ENCODE assay signal across 8 cellular contexts in the genomic region with DNA sequence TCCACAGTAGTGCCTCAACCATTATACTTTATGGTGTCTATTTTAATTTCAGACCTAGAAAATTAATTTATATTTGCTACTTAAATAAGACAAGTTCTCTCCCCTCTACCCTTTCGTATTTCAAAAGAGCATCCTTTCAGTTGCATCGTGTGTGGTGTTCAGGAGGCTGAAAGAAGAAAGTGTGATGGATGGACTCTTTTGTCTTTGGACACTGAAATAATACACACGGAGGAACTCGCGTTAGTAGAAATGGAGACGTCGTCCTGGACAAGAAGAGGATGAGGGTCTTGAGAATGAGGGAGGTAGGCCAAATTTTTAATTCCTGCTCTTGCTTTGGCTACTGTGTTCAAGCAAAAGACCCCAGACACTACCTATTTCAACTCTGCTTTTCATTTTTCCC. TPM values are rescaled to one million over a fixed set of nuclear protein-coding genes. Genes with fewer than 3 reads are reported as not detected.
DNase-seq lines count a peak whose midpoint lies in the region; ATAC-seq and TF ChIP-seq lines count a peak whose summit lies in the region.

No MANE protein-coding gene starts in this region.

- intact Hi-C loops in CD4-positive, alpha-beta T cell (cut with DNase I, micrococcal nuclease), result loop anchor here (2.0 to 10.0 kb wide), 7 partner anchors 55 to 564 kb away; a partner anchor contains a TSS
- intact Hi-C loops in mucosa of descending colon (cut with DNase I, micrococcal nuclease), result no loop called here

- WGBS in ectodermal cell, 2 experiments, result 80 to 83% methylated on average over 6 to 7 of the region's 7 CpGs

- CTCF ChIA-PET in CD4-positive, alpha-beta T cell (lab: Charles Lee), result interaction anchor here (1.0 to 1.9 kb wide), 3 partner anchors 55 to 276 kb away, joined by 4 to 6 read pairs (median 4); a partner anchor contains a TSS

- H3K4me1 ChIP-seq in ectodermal cell (ENCODE audit: control insufficient read depth, insufficient read depth, low read length) (peaks cover 9% of the 10 kb centered on the region), neuron (ENCODE audit: insufficient read depth, low read length) (peaks cover 29% of the 10 kb centered on the region), mucosa of descending colon (ENCODE audit: low read depth) (peaks cover 7% of the 10 kb centered on the region)

- H3K4me1 Mint-ChIP-seq in CD4-positive, alpha-beta T cell (ENCODE audit: low read depth), result peaks cover 41% of the 10 kb centered on the region
- peaks cover 27% of the 10 kb centered on the region for H3K4me1 Mint-ChIP-seq in activated T-helper 17 cell treated with anti-CD3 and anti-CD28 coated beads, Interleukin-2, amount 50 U/mL, for 72 hours

- no peaks in the 10 kb centered on the region for H3K9me3 Mint-ChIP-seq in CD4-positive, alpha-beta T cell
- H3K9me3 Mint-ChIP-seq in activated T-helper 17 cell treated with anti-CD3 and anti-CD28 coated beads, Interleukin-2, amount 50 U/mL, for 72 hours, result no peaks in the 10 kb centered on the region

- H3K36me3 ChIP-seq in ectodermal cell (ENCODE audit: control insufficient read depth, insufficient read depth, low read length) (no peaks in the 10 kb centered on the region), neuron (ENCODE audit: insufficient read depth, low read length) (no peaks in the 10 kb centered on the region), mucosa of descending colon (ENCODE audit: low read depth) (no peaks in the 10 kb centered on the region)

- TF ChIP-seq CTCF in CD4-positive, alpha-beta T cell (IDR thresholded peaks at IDR 0.05), result no peak
- no peak for TF ChIP-seq CTCF in LNCaP clone FGC (IDR thresholded peaks at IDR 0.05; ENCODE audit: control insufficient read depth, extremely low read depth, insufficient read depth)
- TF ChIP-seq CTCF in GM20000 (IDR thresholded peaks at IDR 0.05; ENCODE audit: extremely low read depth, missing control alignments), result no peak
- no peak for TF ChIP-seq CTCF in mucosa of descending colon (IDR thresholded peaks at IDR 0.05)

- peak overlapping the region; percentile 87 for H3K4me3 ChIP-seq in LNCaP clone FGC (ENCODE audit: low read depth, low read length)
- peak overlapping the region; percentile 73 for H3K4me3 ChIP-seq in ectodermal cell (ENCODE audit: insufficient read depth, low read depth, low read length)
- peak overlapping the region; percentile 91 for H3K4me3 ChIP-seq in neuron (ENCODE audit: low read length)
- H3K4me3 ChIP-seq in mucosa of descending colon, result no peak overlapping the region

- H3K27me3 ChIP-seq in CD4-positive, alpha-beta T cell (ENCODE audit: control insufficient read depth, insufficient read depth, low read length), result no peaks in the 10 kb centered on the region
- no peaks in the 10 kb centered on the region for H3K27me3 ChIP-seq in ectodermal cell (ENCODE audit: control insufficient read depth, insufficient read depth, low read length, poor library complexity, severe bottlenecking)
- H3K27me3 ChIP-seq in neuron (ENCODE audit: insufficient read depth, low read length), result no peaks in the 10 kb centered on the region

- H3K27ac Mint-ChIP-seq in CD4-positive, alpha-beta T cell, result peak overlapping the region; percentile 74
- no peak overlapping the region for H3K27ac Mint-ChIP-seq in activated T-helper 17 cell treated with anti-CD3 and anti-CD28 coated beads, Interleukin-2, amount 50 U/mL, for 72 hours

- H2AFZ ChIP-seq in neuron (ENCODE audit: low read depth, low read length), result peak overlapping the region; percentile 93

- no peak for DNase-seq in CD4-positive, alpha-beta T cell
- DNase-seq in LNCaP clone FGC (ENCODE audit: low read depth), result no peak
- no peak for DNase-seq in GM20000 (ENCODE audit: low spot score)
- DNase-seq in mucosa of descending colon, result no peak
- DNase-seq in CD1c-positive myeloid dendritic cell (ENCODE audit: extremely low spot score), result no peak

- no peaks in the 10 kb centered on the region for H3K9me3 ChIP-seq in CD4-positive, alpha-beta T cell (ENCODE audit: control insufficient read depth, low read length)
- H3K9me3 ChIP-seq in ectodermal cell (ENCODE audit: control insufficient read depth, low read length) (no peaks in the 10 kb centered on the region), neuron (ENCODE audit: low read length) (no peaks in the 10 kb centered on the region), mucosa of descending colon (no peaks in the 10 kb centered on the region)

- H3K27me3 Mint-ChIP-seq in CD4-positive, alpha-beta T cell, result no peaks in the 10 kb centered on the region
- H3K27me3 Mint-ChIP-seq in activated T-helper 17 cell treated with anti-CD3 and anti-CD28 coated beads, Interleukin-2, amount 50 U/mL, for 72 hours, result no peaks in the 10 kb centered on the region

- peak overlapping the region; percentile 95 for H3K4me3 Mint-ChIP-seq in CD4-positive, alpha-beta T cell
- H3K4me3 Mint-ChIP-seq in activated T-helper 17 cell treated with anti-CD3 and anti-CD28 coated beads, Interleukin-2, amount 50 U/mL, for 72 hours, result no peak overlapping the region

- no peak for ATAC-seq in CD4-positive, alpha-beta T cell (ENCODE audit: poor library complexity)
- no peak for ATAC-seq in mucosa of descending colon
- no peak for ATAC-seq in activated T-helper 17 cell treated with anti-CD3 and anti-CD28 coated beads, Interleukin-2, amount 50 U/mL, for 72 hours (replicated peaks)

- POLR2A ChIA-PET in CD4-positive, alpha-beta T cell (lab: Charles Lee), result interaction anchor here (1.9 kb wide), 1 partner anchor 55 kb away, joined by 30 read pairs; a partner anchor contains a TSS

- no peak overlapping the region for H3K27ac ChIP-seq in CD4-positive, alpha-beta T cell (ENCODE audit: low read depth, low read length)
- H3K27ac ChIP-seq in ectodermal cell (ENCODE audit: insufficient read depth, low read depth, low read length, poor library complexity, severe bottlenecking), result no peak overlapping the region

- peaks cover 7% of the 10 kb centered on the region for H3K36me3 Mint-ChIP-seq in CD4-positive, alpha-beta T cell (ENCODE audit: low read depth)
- peaks cover 20% of the 10 kb centered on the region for H3K36me3 Mint-ChIP-seq in activated T-helper 17 cell treated with anti-CD3 and anti-CD28 coated beads, Interleukin-2, amount 50 U/mL, for 72 hours (ENCODE audit: low read depth)

RNA-seq across cellular contexts. Expression of a gene that starts 0.9 kb away (rescaled TPM):
- 1 to 10 TPM; 4.9 to 5.1 TPM for total RNA-seq in CD4-positive, alpha-beta T cell
- 13.6 TPM for polyA plus RNA-seq in ectodermal cell (2013, experiment 1 of 4)
- 14.6 TPM for polyA plus RNA-seq in ectodermal cell (2013, experiment 2 of 4)
- polyA plus RNA-seq in ectodermal cell (2013, experiment 3 of 4), result 9.6 TPM
- polyA plus RNA-seq in ectodermal cell (2013, experiment 4 of 4), result 10.5 TPM
- total RNA-seq in mucosa of descending colon, result 10 to 100 TPM in 1 of 3 donors, 1 to 10 TPM in 2; 6.5 to 15.6 (median 7.7) TPM
- total RNA-seq in activated T-helper 17 cell treated with anti-CD3 and anti-CD28 coated beads, Interleukin-2, amount 50 U/mL, for 72 hours, result 10 to 100 TPM; 33.2 to 45.1 TPM

RNA-seq across cellular contexts. Expression of a gene that starts 1.2 kb away (rescaled TPM):
- total RNA-seq in CD4-positive, alpha-beta T cell, result under 1 TPM in 1 of 2 experiments, not detected in 1; 0.34 TPM
- 3.5 TPM for polyA plus RNA-seq in ectodermal cell (2013, experiment 1 of 4)
- 5.7 TPM for polyA plus RNA-seq in ectodermal cell (2013, experiment 2 of 4)
- 2.7 TPM for polyA plus RNA-seq in ectodermal cell (2013, experiment 3 of 4)
- polyA plus RNA-seq in ectodermal cell (2013, experiment 4 of 4), result 4.0 TPM
- under 1 TPM; 0.29 to 0.66 (median 0.43) TPM for total RNA-seq in mucosa of descending colon
- total RNA-seq in activated T-helper 17 cell treated with anti-CD3 and anti-CD28 coated beads, Interleukin-2, amount 50 U/mL, for 72 hours, result under 1 TPM; 0.22 to 0.29 TPM

RNA-seq across cellular contexts. Expression of a gene that starts 47.4 kb away (rescaled TPM):
- under 1 TPM; 0.16 to 0.42 TPM for total RNA-seq in CD4-positive, alpha-beta T cell
- polyA plus RNA-seq in ectodermal cell (2013, experiment 1 of 4), result 0.56 TPM
- 0.27 TPM for polyA plus RNA-seq in ectodermal cell (2013, experiment 2 of 4)
- 0.27 TPM for polyA plus RNA-seq in ectodermal cell (2013, experiment 3 of 4)
- polyA plus RNA-seq in ectodermal cell (2013, experiment 4 of 4), result 0.41 TPM
- total RNA-seq in mucosa of descending colon, result 1 to 10 TPM in 1 of 3 donors, under 1 TPM in 2; 0.82 to 1.1 (median 0.82) TPM
- total RNA-seq in activated T-helper 17 cell treated with anti-CD3 and anti-CD28 coated beads, Interleukin-2, amount 50 U/mL, for 72 hours, result 1 to 10 TPM in 1 of 2 donors, under 1 TPM in 1; 0.89 to 1.0 TPM

RNA-seq across cellular contexts. Expression of a gene that starts 55.1 kb away (rescaled TPM):
- 1 to 10 TPM; 5.6 to 5.7 TPM for total RNA-seq in CD4-positive, alpha-beta T cell
- 38.4 TPM for polyA plus RNA-seq in ectodermal cell (2013, experiment 1 of 4)
- 39.3 TPM for polyA plus RNA-seq in ectodermal cell (2013, experiment 2 of 4)
- 38.2 TPM for polyA plus RNA-seq in ectodermal cell (2013, experiment 3 of 4)
- 38.3 TPM for polyA plus RNA-seq in ectodermal cell (2013, experiment 4 of 4)
- 10 to 100 TPM; 15.6 to 42.5 (median 37.1) TPM for total RNA-seq in mucosa of descending colon
- total RNA-seq in activated T-helper 17 cell treated with anti-CD3 and anti-CD28 coated beads, Interleukin-2, amount 50 U/mL, for 72 hours, result 10 to 100 TPM; 11.0 to 13.1 TPM

RNA-seq across cellular contexts. Expression of a gene that starts 55.3 kb away (rescaled TPM):
- 1 to 10 TPM; 7.6 to 8.2 TPM for total RNA-seq in CD4-positive, alpha-beta T cell
- polyA plus RNA-seq in ectodermal cell (2013, experiment 1 of 4), result 36.0 TPM
- polyA plus RNA-seq in ectodermal cell (2013, experiment 2 of 4), result 37.7 TPM
- 19.0 TPM for polyA plus RNA-seq in ectodermal cell (2013, experiment 3 of 4)
- 20.8 TPM for polyA plus RNA-seq in ectodermal cell (2013, experiment 4 of 4)
- total RNA-seq in mucosa of descending colon, result 10 to 100 TPM; 22.9 to 28.5 (median 23.2) TPM
- 10 to 100 TPM; 10.9 to 26.0 TPM for total RNA-seq in activated T-helper 17 cell treated with anti-CD3 and anti-CD28 coated beads, Interleukin-2, amount 50 U/mL, for 72 hours

Comparison
In these comparisons a context has a peak if more than half of its experiments do, and no peak if none do; other contexts are left out.
1. intact Hi-C loops: an anchor here in CD4-positive, alpha-beta T cell (2.0 to 10.0 kb wide); none called in mucosa of descending colon.